ENCODE assay signal across 10 cellular contexts in the genomic region with DNA sequence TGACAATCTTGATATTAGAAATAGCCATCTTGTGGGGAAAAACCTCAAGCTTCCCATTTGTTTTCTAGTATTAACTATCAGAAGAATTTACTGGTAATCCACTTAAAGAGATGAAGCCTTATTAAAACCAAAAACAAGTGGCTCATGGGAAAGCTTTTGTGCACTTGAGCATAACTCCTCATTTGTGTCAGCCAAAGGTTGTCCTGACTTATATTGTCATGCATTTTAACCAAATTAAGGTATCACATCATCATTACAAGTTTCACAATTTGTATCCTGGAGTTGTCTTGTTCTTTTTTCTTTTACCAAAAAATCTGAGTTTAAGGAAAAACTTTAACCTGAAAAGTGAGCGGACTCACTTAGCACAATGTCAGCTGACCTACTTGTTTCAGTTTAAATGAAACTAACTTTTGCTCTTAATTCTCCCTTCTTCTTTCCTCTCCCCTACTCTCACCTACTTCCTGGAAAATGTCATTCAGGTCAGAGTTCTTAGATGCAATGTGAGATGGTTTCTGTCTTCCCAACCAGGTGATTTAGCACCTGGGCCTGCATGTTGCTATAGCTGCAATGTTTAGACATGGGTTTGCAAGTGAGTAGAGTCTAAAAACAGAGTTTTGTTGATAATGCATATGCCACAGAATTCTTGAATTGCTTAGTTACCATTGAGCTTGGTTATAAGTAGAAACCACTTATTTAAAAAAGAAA.
DNase-seq lines count a peak whose midpoint lies in the region; ATAC-seq and TF ChIP-seq lines count a peak whose summit lies in the region.
"Had no signal": no experiment of that assay in that cellular context is flagged by ENCODE, and none has a peak within 500 bp of the region (broad histone marks: within the 10 kb centered on the region; RNA-seq: fewer than 3 reads in every experiment).

No MANE protein-coding gene starts in this region.

- no peak for TF ChIP-seq EP300 in upper lobe of left lung (IDR thresholded peaks at IDR 0.05)

- no peaks in the 10 kb centered on the region for H3K27me3 Mint-ChIP-seq in activated T-cell treated with anti-CD3 and anti-CD28 coated beads, Interleukin-2, amount 50 U/mL, for 4 hours (ENCODE audit: low read depth)
- H3K27me3 Mint-ChIP-seq in stimulated activated naive B cell treated with anti-CD40 and anti-IgM and Interleukin-4, amounts not matched to agents 10 μg/mL and 1 μg/mL and 100 μg/mL, for 72 hours: no peaks in the 10 kb centered on the region

- no peaks in the 10 kb centered on the region for H3K9me3 ChIP-seq in upper lobe of left lung
- H3K9me3 ChIP-seq: BLaER1 had no signal

- peak overlapping the region; percentile 4 for H3K27ac Mint-ChIP-seq in stimulated activated naive B cell treated with anti-CD40 and anti-IgM and Interleukin-4, amounts not matched to agents 10 μg/mL and 1 μg/mL and 100 μg/mL, for 72 hours
- H3K27ac Mint-ChIP-seq: neural progenitor cell had no signal

- H3K36me3 ChIP-seq in upper lobe of left lung: no peaks in the 10 kb centered on the region
- H3K36me3 ChIP-seq: BLaER1, neural progenitor cell had no signal

- ATAC-seq in activated T-cell treated with anti-CD3 and anti-CD28 coated beads, Interleukin-2, amount 50 U/mL, for 4 hours: peak; percentile 30 to 55
- peak; percentile 74 for ATAC-seq in HG02798 (IDR thresholded peaks at IDR 0.05; ENCODE audit: poor library complexity, unreplicated experiment)
- peak; percentile 71 to 76 for ATAC-seq in stimulated activated naive B cell treated with anti-CD40 and anti-IgM and Interleukin-4, amounts not matched to agents 10 μg/mL and 1 μg/mL and 100 μg/mL, for 72 hours (replicated peaks)
- ATAC-seq in upper lobe of left lung (ENCODE audit: low FRiP score in 2 of 2): no peak

- TF ChIP-seq POLR2A in upper lobe of left lung (IDR thresholded peaks at IDR 0.05): no peak

- no peak overlapping the region for H3K27ac ChIP-seq in upper lobe of left lung
- H3K27ac ChIP-seq: BLaER1, neural progenitor cell had no signal

- no peak overlapping the region for H3K4me3 ChIP-seq in upper lobe of left lung
- H3K4me3 ChIP-seq: BLaER1, neural progenitor cell had no signal

- H3K9me3 Mint-ChIP-seq in activated T-cell treated with anti-CD3 and anti-CD28 coated beads, Interleukin-2, amount 50 U/mL, for 4 hours: no peaks in the 10 kb centered on the region
- H3K9me3 Mint-ChIP-seq in stimulated activated naive B cell treated with anti-CD40 and anti-IgM and Interleukin-4, amounts not matched to agents 10 μg/mL and 1 μg/mL and 100 μg/mL, for 72 hours: no peaks in the 10 kb centered on the region
- H3K9me3 Mint-ChIP-seq: neural progenitor cell had no signal

- no peak for TF ChIP-seq CTCF in upper lobe of left lung (IDR thresholded peaks at IDR 0.05)

- peaks cover 19% of the 10 kb centered on the region for H3K4me1 Mint-ChIP-seq in activated T-cell treated with anti-CD3 and anti-CD28 coated beads, Interleukin-2, amount 50 U/mL, for 4 hours (ENCODE audit: low read depth)
- H3K4me1 Mint-ChIP-seq in stimulated activated naive B cell treated with anti-CD40 and anti-IgM and Interleukin-4, amounts not matched to agents 10 μg/mL and 1 μg/mL and 100 μg/mL, for 72 hours: peaks cover 38 to 61% of the 10 kb centered on the region in 2 donors
- H3K4me1 Mint-ChIP-seq: neural progenitor cell had no signal

- DNase-seq in activated T-cell treated with anti-CD3 and anti-CD28 coated beads, Interleukin-2, amount 50 U/mL, for 4 hours: no peak
- no peak for DNase-seq in activated T-cell treated with anti-CD3 and anti-CD28 coated beads, Interleukin-2, amount 50 U/mL, for 48 hours
- peak; percentile 33 for DNase-seq in NCI-H69 (lab: John Stamatoyannopoulos, UW)
- DNase-seq in stimulated activated naive B cell treated with anti-CD40 and anti-IgM and Interleukin-4, amounts not matched to agents 10 μg/mL and 1 μg/mL and 100 μg/mL, for 72 hours: no peak
- DNase-seq in AML-193 (lab: John Stamatoyannopoulos, UW): no peak
- no peak for DNase-seq in UCSD-AML1 (lab: John Stamatoyannopoulos, UW; ENCODE audit: unreplicated experiment)
- DNase-seq in upper lobe of left lung: no peak

- H3K27me3 ChIP-seq in upper lobe of left lung: no peaks in the 10 kb centered on the region
- H3K27me3 ChIP-seq: BLaER1, neural progenitor cell had no signal

- no peaks in the 10 kb centered on the region for H3K36me3 Mint-ChIP-seq in activated T-cell treated with anti-CD3 and anti-CD28 coated beads, Interleukin-2, amount 50 U/mL, for 4 hours (ENCODE audit: insufficient read depth)
- no peaks in the 10 kb centered on the region for H3K36me3 Mint-ChIP-seq in stimulated activated naive B cell treated with anti-CD40 and anti-IgM and Interleukin-4, amounts not matched to agents 10 μg/mL and 1 μg/mL and 100 μg/mL, for 72 hours
- H3K36me3 Mint-ChIP-seq: neural progenitor cell had no signal

- H3K4me3 Mint-ChIP-seq in activated T-cell treated with anti-CD3 and anti-CD28 coated beads, Interleukin-2, amount 50 U/mL, for 4 hours: no peak overlapping the region
- H3K4me3 Mint-ChIP-seq in stimulated activated naive B cell treated with anti-CD40 and anti-IgM and Interleukin-4, amounts not matched to agents 10 μg/mL and 1 μg/mL and 100 μg/mL, for 72 hours: peak overlapping the region; percentile 60 to 63
- H3K4me3 Mint-ChIP-seq: neural progenitor cell had no signal

- WGBS in upper lobe of left lung, 2 donors: 79 to 92% methylated on average over 1 of the region's 1 CpG

- peaks cover 0 to 3% (median 1%) of the 10 kb centered on the region in 4 donors for H3K4me1 ChIP-seq in upper lobe of left lung

Comparison
In these comparisons a context has a peak if more than half of its experiments do, and no peak if none do; other contexts are left out.
1. ATAC-seq: peak in activated T-cell treated with anti-CD3 and anti-CD28 coated beads, Interleukin-2, amount 50 U/mL, for 4 hours (2 of 2), HG02798 (single experiment) and stimulated activated naive B cell treated with anti-CD40 and anti-IgM and Interleukin-4, amounts not matched to agents 10 μg/mL and 1 μg/mL and 100 μg/mL, for 72 hours (2 of 2); none in upper lobe of left lung (0 of 2).